Comparison of ENCODE assay signal across 21 cellular contexts in genomic region chr5:56648460-56649034, GRCh38.
DNase-seq lines count a peak whose midpoint lies in the region; ATAC-seq, FAIRE-seq and TF ChIP-seq lines count a peak whose summit lies in the region.
"Had no signal": no experiment of that assay in that cellular context is flagged by ENCODE, and none has a peak within 500 bp of the region (broad histone marks: within the 10 kb centered on the region; RNA-seq: fewer than 3 reads in every experiment).

No MANE protein-coding gene starts in this region.

- H3K4me1 Mint-ChIP-seq in activated naive CD4-positive, alpha-beta T cell treated with anti-CD3 and anti-CD28 coated beads, Interleukin-2, amount 50 U/mL, for 24 hours = peaks cover 63% of the 10 kb centered on the region
- H3K4me1 Mint-ChIP-seq in activated naive CD4-positive, alpha-beta T cell treated with anti-CD3 and anti-CD28 coated beads, Interleukin-2, amount 10 ng/mL, durations not matched to agents 7 days and 5 days = peaks cover 38% of the 10 kb centered on the region
- H3K4me1 Mint-ChIP-seq in CD4-positive, CD25-positive, alpha-beta regulatory T cell = peaks cover 15 to 42% (median 28%) of the 10 kb centered on the region in 4 donors
- H3K4me1 Mint-ChIP-seq in activated T-helper 17 cell treated with anti-CD3 and anti-CD28 coated beads, Interleukin-2, amount 50 U/mL, for 72 hours = peaks cover 36% of the 10 kb centered on the region

- H3K27ac ChIP-seq in CD4-positive, CD25-positive, alpha-beta regulatory T cell (ENCODE audit: insufficient read depth, low read length, poor library complexity, severe bottlenecking) = no peak overlapping the region
- no peak overlapping the region for H3K27ac ChIP-seq in pancreas
- H3K27ac ChIP-seq: C4-2B, RWPE1 had no signal

- no peaks in the 10 kb centered on the region for H3K27me3 Mint-ChIP-seq in activated naive CD4-positive, alpha-beta T cell treated with anti-CD3 and anti-CD28 coated beads, Interleukin-2, amount 50 U/mL, for 24 hours
- H3K27me3 Mint-ChIP-seq in activated naive CD4-positive, alpha-beta T cell treated with anti-CD3 and anti-CD28 coated beads, Interleukin-2, amount 10 ng/mL, durations not matched to agents 7 days and 5 days = peaks cover 20% of the 10 kb centered on the region
- H3K27me3 Mint-ChIP-seq in CD4-positive, CD25-positive, alpha-beta regulatory T cell = peaks cover 7% of the 10 kb centered on the region
- H3K27me3 Mint-ChIP-seq in activated T-helper 17 cell treated with anti-CD3 and anti-CD28 coated beads, Interleukin-2, amount 50 U/mL, for 72 hours = no peaks in the 10 kb centered on the region

- DNase-seq in activated naive CD4-positive, alpha-beta T cell treated with anti-CD3 and anti-CD28 coated beads, Interleukin-2, amount 10 ng/mL, durations not matched to agents 7 days and 5 days = no peak
- DNase-seq in CD4-positive, CD25-positive, alpha-beta regulatory T cell = peak in 1 of 3 donors; percentile 37
- DNase-seq in pancreas (no peak), AG08395 (ENCODE audit: low spot score) (no peak)
- DNase-seq: DMS53, GDM1, GOT3, NCI-H1105, NCI-H2029 treated with DMSO at 0.1 percent for 48 hours, NCI-H226, NCI-H510A treated with DMSO at 0.1 percent for 48 hours, NCI-H748 treated with DMSO at 0.1 percent for 48 hours, SHP77 treated with DMSO at 0.1 percent for 48 hours, SK-N-SH had no signal

- TF ChIP-seq CTCF in pancreas (IDR thresholded peaks at IDR 0.05) = no peak

- no peaks in the 10 kb centered on the region for H3K36me3 Mint-ChIP-seq in activated naive CD4-positive, alpha-beta T cell treated with anti-CD3 and anti-CD28 coated beads, Interleukin-2, amount 50 U/mL, for 24 hours
- H3K36me3 Mint-ChIP-seq in activated naive CD4-positive, alpha-beta T cell treated with anti-CD3 and anti-CD28 coated beads, Interleukin-2, amount 10 ng/mL, durations not matched to agents 7 days and 5 days = peaks cover 17% of the 10 kb centered on the region
- H3K36me3 Mint-ChIP-seq in CD4-positive, CD25-positive, alpha-beta regulatory T cell = no peaks in the 10 kb centered on the region
- H3K36me3 Mint-ChIP-seq in activated T-helper 17 cell treated with anti-CD3 and anti-CD28 coated beads, Interleukin-2, amount 50 U/mL, for 72 hours (ENCODE audit: low read depth) = no peaks in the 10 kb centered on the region

- H3K4me3 ChIP-seq in CD4-positive, CD25-positive, alpha-beta regulatory T cell (ENCODE audit: low read depth, low read length) = peak overlapping the region; percentile 24
- no peak overlapping the region for H3K4me3 ChIP-seq in pancreas

- no peak for FAIRE-seq in pancreas (lab: Jason Lieb, UNC)
- FAIRE-seq: GM18507 had no signal

- no peak for ATAC-seq in CD4-positive, CD25-positive, alpha-beta regulatory T cell (ENCODE audit: low read depth in 2 of 2)
- ATAC-seq in activated T-helper 17 cell treated with anti-CD3 and anti-CD28 coated beads, Interleukin-2, amount 50 U/mL, for 72 hours (replicated peaks) = peak; percentile 92
- peak in 3 of 4 donors; percentile 37 to 50 (median 46) for ATAC-seq in pancreas
- no peak for ATAC-seq in HG03135 (IDR thresholded peaks at IDR 0.05; ENCODE audit: unreplicated experiment)
- ATAC-seq: HCT116 had no signal

- CTCF ChIA-PET in activated naive CD4-positive, alpha-beta T cell treated with anti-CD3 and anti-CD28 coated beads, Interleukin-2, amount 10 ng/mL, durations not matched to agents 7 days and 5 days (lab: Charles Lee) = no interaction called here

- WGBS in pancreas, 2 donors = 50 to 55% methylated on average over 2 of the region's 2 CpGs

- H3K4me3 Mint-ChIP-seq in activated naive CD4-positive, alpha-beta T cell treated with anti-CD3 and anti-CD28 coated beads, Interleukin-2, amount 50 U/mL, for 24 hours = peak overlapping the region; percentile 16
- H3K4me3 Mint-ChIP-seq in activated naive CD4-positive, alpha-beta T cell treated with anti-CD3 and anti-CD28 coated beads, Interleukin-2, amount 10 ng/mL, durations not matched to agents 7 days and 5 days = no peak overlapping the region
- no peak overlapping the region for H3K4me3 Mint-ChIP-seq in CD4-positive, CD25-positive, alpha-beta regulatory T cell
- H3K4me3 Mint-ChIP-seq in activated T-helper 17 cell treated with anti-CD3 and anti-CD28 coated beads, Interleukin-2, amount 50 U/mL, for 72 hours = peak overlapping the region; percentile 23

- no peaks in the 10 kb centered on the region for H3K36me3 ChIP-seq in CD4-positive, CD25-positive, alpha-beta regulatory T cell (ENCODE audit: control insufficient read depth, insufficient read depth, low read length)
- no peaks in the 10 kb centered on the region for H3K36me3 ChIP-seq in pancreas

- no peaks in the 10 kb centered on the region for H3K9me3 Mint-ChIP-seq in activated naive CD4-positive, alpha-beta T cell treated with anti-CD3 and anti-CD28 coated beads, Interleukin-2, amount 50 U/mL, for 24 hours
- peaks cover 3% of the 10 kb centered on the region for H3K9me3 Mint-ChIP-seq in activated naive CD4-positive, alpha-beta T cell treated with anti-CD3 and anti-CD28 coated beads, Interleukin-2, amount 10 ng/mL, durations not matched to agents 7 days and 5 days
- H3K9me3 Mint-ChIP-seq in CD4-positive, CD25-positive, alpha-beta regulatory T cell = peaks cover 0 to 2% (median 0%) of the 10 kb centered on the region in 7 donors
- H3K9me3 Mint-ChIP-seq in activated T-helper 17 cell treated with anti-CD3 and anti-CD28 coated beads, Interleukin-2, amount 50 U/mL, for 72 hours = peaks cover 6% of the 10 kb centered on the region

- H3K27ac Mint-ChIP-seq in activated naive CD4-positive, alpha-beta T cell treated with anti-CD3 and anti-CD28 coated beads, Interleukin-2, amount 50 U/mL, for 24 hours = no peak overlapping the region
- H3K27ac Mint-ChIP-seq in activated naive CD4-positive, alpha-beta T cell treated with anti-CD3 and anti-CD28 coated beads, Interleukin-2, amount 10 ng/mL, durations not matched to agents 7 days and 5 days = no peak overlapping the region
- H3K27ac Mint-ChIP-seq in CD4-positive, CD25-positive, alpha-beta regulatory T cell = peak overlapping the region in 2 of 3 donors; percentile 44 to 60
- H3K27ac Mint-ChIP-seq in activated T-helper 17 cell treated with anti-CD3 and anti-CD28 coated beads, Interleukin-2, amount 50 U/mL, for 72 hours = peak overlapping the region; percentile 54

- intact Hi-C loops in pancreas (cut with DNase I) = loop anchor here in 1 of 3 donors (10.0 kb wide), 1 partner anchor 166 kb away; the partner anchor contains the start of gene MAP3K1

- no peaks in the 10 kb centered on the region for H3K4me1 ChIP-seq in CD4-positive, CD25-positive, alpha-beta regulatory T cell (ENCODE audit: control insufficient read depth, insufficient read depth, low read length, poor library complexity, severe bottlenecking)
- peaks cover 0 to 3% (median 0%) of the 10 kb centered on the region in 3 donors for H3K4me1 ChIP-seq in pancreas

- no peaks in the 10 kb centered on the region for H3K9me3 ChIP-seq in CD4-positive, CD25-positive, alpha-beta regulatory T cell (ENCODE audit: control insufficient read depth in 2 of 2, low read length in 2 of 2)
- no peaks in the 10 kb centered on the region for H3K9me3 ChIP-seq in pancreas
- H3K9me3 ChIP-seq: SK-N-SH had no signal

- no peaks in the 10 kb centered on the region for H3K27me3 ChIP-seq in CD4-positive, CD25-positive, alpha-beta regulatory T cell (ENCODE audit: control insufficient read depth, insufficient read depth, low read length)
- no peaks in the 10 kb centered on the region for H3K27me3 ChIP-seq in pancreas

Comparison
In these comparisons a context has a peak if more than half of its experiments do, and no peak if none do; other contexts are left out.
1. H3K4me3 Mint-ChIP-seq: peak in activated naive CD4-positive, alpha-beta T cell treated with anti-CD3 and anti-CD28 coated beads, Interleukin-2, amount 50 U/mL, for 24 hours (single experiment) and activated T-helper 17 cell treated with anti-CD3 and anti-CD28 coated beads, Interleukin-2, amount 50 U/mL, for 72 hours (single experiment); none in activated naive CD4-positive, alpha-beta T cell treated with anti-CD3 and anti-CD28 coated beads, Interleukin-2, amount 10 ng/mL, durations not matched to agents 7 days and 5 days (single experiment) and CD4-positive, CD25-positive, alpha-beta regulatory T cell (0 of 4).
2. H3K27ac Mint-ChIP-seq: peak in CD4-positive, CD25-positive, alpha-beta regulatory T cell (2 of 3) and activated T-helper 17 cell treated with anti-CD3 and anti-CD28 coated beads, Interleukin-2, amount 50 U/mL, for 72 hours (single experiment); none in activated naive CD4-positive, alpha-beta T cell treated with anti-CD3 and anti-CD28 coated beads, Interleukin-2, amount 50 U/mL, for 24 hours (single experiment) and activated naive CD4-positive, alpha-beta T cell treated with anti-CD3 and anti-CD28 coated beads, Interleukin-2, amount 10 ng/mL, durations not matched to agents 7 days and 5 days (single experiment).
3. ATAC-seq: peak in activated T-helper 17 cell treated with anti-CD3 and anti-CD28 coated beads, Interleukin-2, amount 50 U/mL, for 72 hours (single experiment) and pancreas (3 of 4); none in CD4-positive, CD25-positive, alpha-beta regulatory T cell (0 of 2) and HG03135 (single experiment).